ENCODE assay signal across 8 cellular contexts in genomic region chr9:32526042-32526706, GRCh38. TPM values are rescaled to one million over a fixed set of nuclear protein-coding genes. Genes with fewer than 3 reads are reported as not detected.
DNase-seq lines count a peak whose midpoint lies in the region; ATAC-seq and TF ChIP-seq lines count a peak whose summit lies in the region.

Gene RIGI (minus strand): TSS chr9:32526196. CDS start chr9:32526166, 30 bp downstream.

- H3K36me3 ChIP-seq in BE2C, result no peaks in the 10 kb centered on the region
- peaks cover 0 to 2% (median under 1%) of the 10 kb centered on the region in 4 donors for H3K36me3 ChIP-seq in liver (ENCODE audit: control insufficient read depth in 4 of 4, insufficient read depth in 3 of 4, low read depth in 1 of 4, low read length in 3 of 4)

- TF ChIP-seq CTCF in BE2C (IDR thresholded peaks at IDR 0.05; ENCODE audit: low read depth, low read length) (peak; percentile 57), liver (IDR thresholded peaks at IDR 0.05; ENCODE audit: low read depth, low read length, missing input control) (peak; percentile 61)

- no peaks in the 10 kb centered on the region for H3K27me3 Mint-ChIP-seq in activated CD4-positive, alpha-beta T cell treated with anti-CD3 and anti-CD28 coated beads, Interleukin-2, amount 10 ng/mL, durations not matched to agents 7 days and 5 days

- TF ChIP-seq RAD21 in liver (IDR thresholded peaks at IDR 0.05), result peak; percentile 76 to 81

- ATAC-seq in HG03432 (IDR thresholded peaks at IDR 0.05; ENCODE audit: unreplicated experiment), result peak; percentile 80

- H3K4me3 ChIP-seq in BE2C (ENCODE audit: low read depth, low read length), result peak within 1 kb of the TSS; percentile 75
- H3K4me3 ChIP-seq in liver (ENCODE audit: low read depth in 1 of 3, low read length in 3 of 3), result peak within 1 kb of the TSS; percentile 53 to 91 (median 60)

- DNase-seq in BE2C, result peak; percentile 71
- peak; percentile 89 for DNase-seq in NCI-H510A treated with DMSO at 0.1 percent for 48 hours (lab: John Stamatoyannopoulos, UW)
- peak; percentile 86 for DNase-seq in activated CD4-positive, alpha-beta T cell treated with anti-CD3 and anti-CD28 coated beads, Interleukin-2, amount 10 ng/mL, durations not matched to agents 7 days and 5 days
- peak; percentile 97 for DNase-seq in dermis blood vessel endothelial cell
- peak; percentile 78 for DNase-seq in stimulated activated CD4-positive, alpha-beta T cell treated with anti-CD3 and anti-CD28 coated beads, Interleukin-4, amount 100 ng/mL, for 24 hours

- CTCF ChIA-PET in activated CD4-positive, alpha-beta T cell treated with anti-CD3 and anti-CD28 coated beads, Interleukin-2, amount 10 ng/mL, durations not matched to agents 7 days and 5 days (lab: Charles Lee), result interaction anchor here (0.6 to 2.6 kb wide), 19 partner anchors 9 to 1102 kb away, joined by 3 to 13 read pairs (median 4); partner anchors contain the start of genes NDUFB6 and TOPORS

- peak within 1 kb of the TSS; percentile 93 for H3K4me3 Mint-ChIP-seq in activated CD4-positive, alpha-beta T cell treated with anti-CD3 and anti-CD28 coated beads, Interleukin-2, amount 10 ng/mL, durations not matched to agents 7 days and 5 days

- H3K27me3 ChIP-seq in BE2C (no peaks in the 10 kb centered on the region; the same call in 1 of the 2 replicates), liver (ENCODE audit: control insufficient read depth in 4 of 4, insufficient read depth in 4 of 4, low read length in 3 of 4) (no peaks in the 10 kb centered on the region)

- H3K27ac ChIP-seq in liver (ENCODE audit: low read depth in 1 of 2, low read length in 2 of 2), result peak within 1 kb of the TSS; percentile 62 to 78

- TF ChIP-seq POLR2A in GM19099 (IDR thresholded peaks at IDR 0.05; ENCODE audit: extremely low read depth, insufficient read length, low read depth), result peak; percentile 71

- H3K36me3 Mint-ChIP-seq in activated CD4-positive, alpha-beta T cell treated with anti-CD3 and anti-CD28 coated beads, Interleukin-2, amount 10 ng/mL, durations not matched to agents 7 days and 5 days (ENCODE audit: low read depth), result peaks cover 42% of the 10 kb centered on the region

- peak within 1 kb of the TSS; percentile 96 for H3K27ac Mint-ChIP-seq in activated CD4-positive, alpha-beta T cell treated with anti-CD3 and anti-CD28 coated beads, Interleukin-2, amount 10 ng/mL, durations not matched to agents 7 days and 5 days

- H3K4me1 ChIP-seq in BE2C (no peaks in the 10 kb centered on the region), liver (ENCODE audit: control insufficient read depth in 4 of 4, insufficient read depth in 4 of 4, low read length in 3 of 4) (peaks cover 13 to 33% (median 20%) of the 10 kb centered on the region in 4 donors)

- WGBS in liver, result under 1% methylated on average over 37 of the region's 37 CpGs

- H3K9ac ChIP-seq in liver (ENCODE audit: low read depth in 1 of 2, low read length in 2 of 2), result peak within 1 kb of the TSS; percentile 64 to 88

- H3K9me3 ChIP-seq in BE2C (no peaks in the 10 kb centered on the region), liver (ENCODE audit: control insufficient read depth in 4 of 4, low read length in 3 of 4) (no peaks in the 10 kb centered on the region)

- H3K4me1 Mint-ChIP-seq in activated CD4-positive, alpha-beta T cell treated with anti-CD3 and anti-CD28 coated beads, Interleukin-2, amount 10 ng/mL, durations not matched to agents 7 days and 5 days, result peaks cover 50% of the 10 kb centered on the region

- peaks cover 24% of the 10 kb centered on the region for H3K9me3 Mint-ChIP-seq in activated CD4-positive, alpha-beta T cell treated with anti-CD3 and anti-CD28 coated beads, Interleukin-2, amount 10 ng/mL, durations not matched to agents 7 days and 5 days

- POLR2A ChIA-PET in activated CD4-positive, alpha-beta T cell treated with anti-CD3 and anti-CD28 coated beads, Interleukin-2, amount 10 ng/mL, durations not matched to agents 7 days and 5 days (lab: Charles Lee), result interaction anchor here (0.6 to 2.5 kb wide), 3 partner anchors 22 to 25 kb away, joined by 3 to 7 read pairs (median 3); no protein-coding TSS in a partner anchor

TF ChIP-seq in liver, 16 proteins besides CTCF, POLR2A, EP300 and RAD21:
- TF ChIP-seq GABPA (IDR thresholded peaks at IDR 0.05 in 1 of 2, conservative IDR thresholded peaks at IDR 0.05 in 1 of 2) (peak in 1 of 2 donors; percentile 60), MAX (IDR thresholded peaks at IDR 0.05) (peak; percentile 97), EGR1 (IDR thresholded peaks at IDR 0.05; ENCODE audit: low read depth in 2 of 2) (peak; percentile 65 to 82), HNF4A (conservative IDR thresholded peaks at IDR 0.05) (peak; percentile 9 to 54), REST (IDR thresholded peaks at IDR 0.05) (peak; percentile 80), FOXA2 (IDR thresholded peaks at IDR 0.05) (peak; percentile 50), TAF1 (conservative IDR thresholded peaks at IDR 0.05) (peak; percentile 56), RXRA (IDR thresholded peaks at IDR 0.05) (peak; percentile 58 to 60), JUND (IDR thresholded peaks at IDR 0.05) (no peak), SP1 (IDR thresholded peaks at IDR 0.05) (peak; percentile 71), YY1 (IDR thresholded peaks at IDR 0.05) (peak; percentile 73), ATF3 (IDR thresholded peaks at IDR 0.05) (no peak), FOXA1 (IDR thresholded peaks at IDR 0.05) (peak; percentile 20), ZBTB33 (IDR thresholded peaks at IDR 0.05) (peak; percentile 74), HNF4G (IDR thresholded peaks at IDR 0.05) (no peak), NR2F2 (IDR thresholded peaks at IDR 0.05) (peak; percentile 42)

RNA-seq across cellular contexts. Expression of gene RIGI, which starts in this region (rescaled TPM):
- 0.74 TPM for polyA plus RNA-seq in BE2C (2012; ENCODE audit: insufficient read depth, insufficient read length, low read depth)
- total RNA-seq in activated CD4-positive, alpha-beta T cell treated with anti-CD3 and anti-CD28 coated beads, Interleukin-2, amount 10 ng/mL, durations not matched to agents 7 days and 5 days, result 10 to 100 TPM; 26.9 to 28.5 TPM
- total RNA-seq in dermis blood vessel endothelial cell, result 30.3 TPM in 2 replicates
- 1 to 10 TPM; 6.7 to 7.4 TPM for total RNA-seq in liver
- 1 to 10 TPM; 2.6 to 5.9 TPM for polyA plus RNA-seq in liver

Comparison
In these comparisons a context has a peak if more than half of its experiments do, and no peak if none do; other contexts are left out.
1. Peak in every context shown above with its lines: DNase-seq, ATAC-seq, H3K4me3 ChIP-seq and H3K27ac ChIP-seq.